In the genomic region with DNA sequence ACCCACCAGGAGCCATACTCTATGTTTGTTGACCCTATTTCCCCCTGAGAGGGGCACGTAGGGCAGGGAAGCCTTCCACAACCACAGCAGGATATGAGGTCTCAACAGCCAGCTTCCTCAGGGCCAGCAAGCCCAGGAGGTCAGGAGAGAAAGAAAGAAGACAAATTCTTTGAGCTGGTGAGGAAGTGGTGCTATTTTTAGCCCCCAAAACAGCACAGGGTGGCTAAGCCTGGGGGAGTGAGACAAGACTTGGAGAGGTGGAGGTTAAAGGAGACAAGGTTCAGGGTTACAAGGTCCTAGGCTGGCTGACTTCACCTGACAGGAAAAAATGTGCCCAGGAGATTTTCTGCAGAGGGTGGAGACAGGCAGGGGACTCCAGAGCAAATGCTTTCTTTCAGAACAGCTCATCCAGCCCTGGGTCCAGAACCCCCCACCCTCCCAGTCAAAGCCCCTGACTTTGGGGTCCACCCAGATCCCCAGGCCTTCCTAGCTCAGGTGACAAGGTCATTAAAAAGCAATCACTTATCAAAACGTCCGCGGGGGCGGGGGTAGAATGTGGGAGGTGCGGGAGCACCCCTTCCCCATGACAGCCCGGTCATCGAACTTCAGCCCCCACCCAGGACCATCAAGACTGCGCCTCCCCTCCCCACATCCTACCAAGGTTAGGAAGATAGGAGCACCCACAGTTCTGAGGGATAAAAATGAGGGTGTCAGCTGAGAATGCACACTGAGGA, we compare ENCODE assay signal across 1 cellular context.
TF ChIP-seq lines count a peak whose summit lies in the region.

No MANE protein-coding gene starts in this region.

TF ChIP-seq in IMR-90, 13 proteins besides CTCF, POLR2A, EP300 and RAD21:
- no peak for TF ChIP-seq BHLHE40 (IDR thresholded peaks at IDR 0.05; ENCODE audit: low read depth, low read length)
- no peak for TF ChIP-seq CEBPB (IDR thresholded peaks at IDR 0.05; ENCODE audit: low read depth, low read length)
- no peak for TF ChIP-seq ELK1 (IDR thresholded peaks at IDR 0.05; ENCODE audit: borderline replicate concordance, low read depth, low read length)
- TF ChIP-seq CHD1 (IDR thresholded peaks at IDR 0.05; ENCODE audit: low read depth, low read length): no peak
TF ChIP-seq in IMR-90: peak in this region for 0.
